ENCODE assay signal across 8 cellular contexts in genomic region chr2:207531024-207531411, GRCh38. TPM values are rescaled to one million over a fixed set of nuclear protein-coding genes. Genes with fewer than 3 reads are reported as not detected.
DNase-seq lines count a peak whose midpoint lies in the region; ATAC-seq and TF ChIP-seq lines count a peak whose summit lies in the region.

No MANE protein-coding gene starts in this region.

- no CpG with 5 or more reads among the region's 11 CpGs for WGBS in iPS DF 6.9 (ENCODE audit: insufficient coverage, insufficient read length)
- 0 to 1% (median 0%) methylated on average over 11 of the region's 11 CpGs for WGBS in spleen, 5 donors

- no peaks in the 10 kb centered on the region for H3K27me3 ChIP-seq in CD4-positive, alpha-beta T cell (ENCODE audit: control insufficient read depth, insufficient read depth, low read length)
- peaks cover 13% of the 10 kb centered on the region for H3K27me3 ChIP-seq in HUES48 (ENCODE audit: control insufficient read depth, insufficient read depth, low read length)
- no peaks in the 10 kb centered on the region for H3K27me3 ChIP-seq in iPS DF 6.9 (ENCODE audit: control insufficient read depth, insufficient read depth, low read length)
- no peaks in the 10 kb centered on the region for H3K27me3 ChIP-seq in spleen (replicated peaks in 1 of 7)

- H3K4me3 Mint-ChIP-seq in CD4-positive, alpha-beta T cell, result peak overlapping the region; percentile 92
- peak overlapping the region; percentile 91 to 94 for H3K4me3 Mint-ChIP-seq in activated T-cell treated with anti-CD3 and anti-CD28 coated beads, Interleukin-2, amount 50 U/mL, for 72 hours

- no peak for TF ChIP-seq POLR2A in spleen (IDR thresholded peaks at IDR 0.05)

- intact Hi-C loops in CD4-positive, alpha-beta T cell (cut with DNase I, micrococcal nuclease), result loop anchor here (2.0 to 5.0 kb wide), 6 partner anchors 36 to 764 kb away; partner anchors contain the start of genes CCNYL1 (in 2 of the 2), FASTKD2 (in 1 of the 2), IDH1 (in 1 of the 2) and MDH1B (in 1 of the 2)
- intact Hi-C loops in spleen (cut with DNase I; ENCODE audit: low total_unique reads), result loop anchor here (10.0 kb wide), 2 partner anchors 74 to 184 kb away; partner anchors contain the start of gene CCNYL1

- peaks cover 35% of the 10 kb centered on the region for H3K36me3 Mint-ChIP-seq in CD4-positive, alpha-beta T cell (ENCODE audit: low read depth)
- H3K36me3 Mint-ChIP-seq in activated T-cell treated with anti-CD3 and anti-CD28 coated beads, Interleukin-2, amount 50 U/mL, for 72 hours (ENCODE audit: insufficient read depth in 2 of 2), result peaks cover 10 to 21% of the 10 kb centered on the region in 2 donors

- peak overlapping the region; percentile 100 for H3K4me3 ChIP-seq in HUES48 (ENCODE audit: low read depth, low read length)
- H3K4me3 ChIP-seq in iPS DF 6.9 (ENCODE audit: low read length), result peak overlapping the region; percentile 58; the same call in 1 of the 2 replicates
- H3K4me3 ChIP-seq in spleen, result peak overlapping the region; percentile 48 to 89 (median 61)

- H3K9me3 Mint-ChIP-seq in CD4-positive, alpha-beta T cell, result no peaks in the 10 kb centered on the region
- no peaks in the 10 kb centered on the region for H3K9me3 Mint-ChIP-seq in activated T-cell treated with anti-CD3 and anti-CD28 coated beads, Interleukin-2, amount 50 U/mL, for 72 hours

- peak in 1 of 10 experiments; percentile 24 for DNase-seq in CD4-positive, alpha-beta T cell
- peak; percentile 46 to 53 for DNase-seq in activated T-cell treated with anti-CD3 and anti-CD28 coated beads, Interleukin-2, amount 50 U/mL, for 72 hours
- DNase-seq in iPS DF 6.9 (ENCODE audit: low read depth, low spot score) (no peak), spleen (no peak), GM19240 (ENCODE audit: insufficient read length, low spot score) (no peak), T-helper 9 cell (no peak), AG08395 (ENCODE audit: low spot score) (no peak)

- CTCF ChIA-PET in CD4-positive, alpha-beta T cell (lab: Charles Lee), result interaction anchor here (1.0 to 2.6 kb wide), 4 partner anchors 9 to 95 kb away, joined by 3 to 20 read pairs (median 3); partner anchors contain the start of gene METTL21A

- H3K36me3 ChIP-seq in HUES48 (ENCODE audit: control insufficient read depth, insufficient read depth, low read length), result 0 out of 2 replicates have a peak, but pooled peaks cover 4% of the 10 kb centered on the region
- H3K36me3 ChIP-seq in iPS DF 6.9 (ENCODE audit: control insufficient read depth, insufficient read depth, low read length), result no peaks in the 10 kb centered on the region
- no peaks in the 10 kb centered on the region for H3K36me3 ChIP-seq in spleen

- TF ChIP-seq CTCF in CD4-positive, alpha-beta T cell (IDR thresholded peaks at IDR 0.05), result no peak
- no peak for TF ChIP-seq CTCF in spleen (IDR thresholded peaks at IDR 0.05 in 8 of 11, conservative IDR thresholded peaks at IDR 0.05 in 3 of 11)

- no peak for ATAC-seq in CD4-positive, alpha-beta T cell (ENCODE audit: poor library complexity)
- no peak for ATAC-seq in activated T-cell treated with anti-CD3 and anti-CD28 coated beads, Interleukin-2, amount 50 U/mL, for 72 hours (replicated peaks in 1 of 2)

- H3K27ac ChIP-seq in CD4-positive, alpha-beta T cell (ENCODE audit: low read depth, low read length), result peak overlapping the region; percentile 94
- H3K27ac ChIP-seq in HUES48 (ENCODE audit: low read depth, low read length), result peak overlapping the region; percentile 72
- H3K27ac ChIP-seq in iPS DF 6.9 (ENCODE audit: low read length), result no peak overlapping the region
- peak overlapping the region; percentile 80 to 100 (median 99) for H3K27ac ChIP-seq in spleen

- POLR2A ChIA-PET in CD4-positive, alpha-beta T cell (lab: Charles Lee), result interaction anchor here (0.5 to 6.5 kb wide), 35 partner anchors 8 to 1445 kb away, joined by 3 to 194 read pairs (median 9); partner anchors contain the start of genes CCNYL1, FASTKD2, INO80D and KLF7

- H3K27me3 Mint-ChIP-seq in CD4-positive, alpha-beta T cell, result no peaks in the 10 kb centered on the region
- H3K27me3 Mint-ChIP-seq in activated T-cell treated with anti-CD3 and anti-CD28 coated beads, Interleukin-2, amount 50 U/mL, for 72 hours (ENCODE audit: low read depth), result no peaks in the 10 kb centered on the region

- H3K27ac Mint-ChIP-seq in CD4-positive, alpha-beta T cell, result peak overlapping the region; percentile 97
- peak overlapping the region; percentile 99 for H3K27ac Mint-ChIP-seq in activated T-cell treated with anti-CD3 and anti-CD28 coated beads, Interleukin-2, amount 50 U/mL, for 72 hours

- peaks cover 73% of the 10 kb centered on the region for H3K4me1 Mint-ChIP-seq in CD4-positive, alpha-beta T cell (ENCODE audit: low read depth)
- peaks cover 64% of the 10 kb centered on the region for H3K4me1 Mint-ChIP-seq in activated T-cell treated with anti-CD3 and anti-CD28 coated beads, Interleukin-2, amount 50 U/mL, for 72 hours (ENCODE audit: low read depth)

- peak overlapping the region; percentile 94 for H3K9ac ChIP-seq in HUES48 (ENCODE audit: low read depth, low read length)

- H3K4me1 ChIP-seq in HUES48 (ENCODE audit: control insufficient read depth, insufficient read depth, low read length) (peaks cover 23% of the 10 kb centered on the region), iPS DF 6.9 (ENCODE audit: control insufficient read depth, insufficient read depth, low read length) (no peaks in the 10 kb centered on the region), spleen (peaks cover 42 to 84% (median 62%) of the 10 kb centered on the region in 6 donors)

- no peaks in the 10 kb centered on the region for H3K9me3 ChIP-seq in CD4-positive, alpha-beta T cell (ENCODE audit: control insufficient read depth, low read length)
- H3K9me3 ChIP-seq in HUES48 (ENCODE audit: control insufficient read depth, insufficient read depth, low read length) (no peaks in the 10 kb centered on the region), iPS DF 6.9 (ENCODE audit: control insufficient read depth, insufficient read depth, low read length) (no peaks in the 10 kb centered on the region), spleen (no peaks in the 10 kb centered on the region)

RNA-seq across cellular contexts. Expression of gene CREB1, which starts 1.3 kb away (rescaled TPM):
- 10 to 100 TPM; 62.5 to 67.1 TPM for total RNA-seq in CD4-positive, alpha-beta T cell
- total RNA-seq in activated T-cell treated with anti-CD3 and anti-CD28 coated beads, Interleukin-2, amount 50 U/mL, for 72 hours, result 100 to 1,000 TPM; 125 to 143 TPM
- 10 to 100 TPM; 70.2 to 94.7 (median 83.9) TPM for total RNA-seq in spleen
- 1 to 10 TPM; 8.4 to 9.8 (median 8.6) TPM for polyA plus RNA-seq in spleen

Comparison
In these comparisons a context has a peak if more than half of its experiments do, and no peak if none do; other contexts are left out.
1. DNase-seq: peak in activated T-cell treated with anti-CD3 and anti-CD28 coated beads, Interleukin-2, amount 50 U/mL, for 72 hours (2 of 2); none in iPS DF 6.9 (single experiment), spleen (single experiment), GM19240 (single experiment), T-helper 9 cell (single experiment) and AG08395 (single experiment).
2. Peak in every context shown above with its lines, with median percentiles within 50 percentile points of each other: H3K4me3 ChIP-seq.